In genomic region chr3:126550488-126551051, GRCh38 we compare ENCODE assay signal across 20 cellular contexts. TPM values are rescaled to one million over a fixed set of nuclear protein-coding genes. Genes with fewer than 3 reads are reported as not detected.
DNase-seq lines count a peak whose midpoint lies in the region; ATAC-seq and TF ChIP-seq lines count a peak whose summit lies in the region.
"Had no signal": no experiment of that assay in that cellular context is flagged by ENCODE, and none has a peak within 500 bp of the region (broad histone marks: within the 10 kb centered on the region; RNA-seq: fewer than 3 reads in every experiment).

No MANE protein-coding gene starts in this region.

- H2AK5ac ChIP-seq in H9 (ENCODE audit: insufficient read length, low read length): no peak overlapping the region

- no peak overlapping the region for H3K4me3 Mint-ChIP-seq in H9
- no peak overlapping the region for H3K4me3 Mint-ChIP-seq in CD14-positive monocyte
- H3K4me3 Mint-ChIP-seq: activated naive CD4-positive, alpha-beta T cell treated with anti-CD3 and anti-CD28 coated beads, Interleukin-2, amount 50 U/mL, for 24 hours had no signal

- H3K9me3 ChIP-seq in BE2C (no peaks in the 10 kb centered on the region), H9 (ENCODE audit: control insufficient read depth, low read depth, low read length) (no peaks in the 10 kb centered on the region)
- H3K9me3 ChIP-seq: breast epithelium, gastrocnemius medialis, HAP-1 had no signal

- WGBS in H9 (ENCODE audit: extremely low coverage, insufficient read length, low lambda C conversion rate): no CpG with 5 or more reads among the region's 11 CpGs

- H3K27ac Mint-ChIP-seq in H9: peak overlapping the region in 1 of 3 experiments; percentile 61; a peak in 2 of 7 replicates
- H3K27ac Mint-ChIP-seq in CD14-positive monocyte: no peak overlapping the region
- H3K27ac Mint-ChIP-seq: activated naive CD4-positive, alpha-beta T cell treated with anti-CD3 and anti-CD28 coated beads, Interleukin-2, amount 50 U/mL, for 24 hours had no signal

- H3K4me2 ChIP-seq in H9 (ENCODE audit: insufficient read depth, insufficient read length, low read length): no peak overlapping the region

- peaks cover 11% of the 10 kb centered on the region for H3K27me3 Mint-ChIP-seq in H9 (ENCODE audit: low read depth)
- H3K27me3 Mint-ChIP-seq in CD14-positive monocyte (ENCODE audit: low read depth in 3 of 3): peaks cover 3 to 12% (median 4%) of the 10 kb centered on the region in 3 donors

- no peak overlapping the region for H2AFZ ChIP-seq in H9 (ENCODE audit: low read length)

- no peak overlapping the region for H3K56ac ChIP-seq in H9 (ENCODE audit: insufficient read length, low read depth, low read length)

- no peak overlapping the region for H2BK15ac ChIP-seq in H9 (ENCODE audit: low read depth, low read length)

- H3K4me3 ChIP-seq in BE2C (ENCODE audit: low read depth, low read length): no peak overlapping the region
- H3K4me3 ChIP-seq: breast epithelium, gastrocnemius medialis, HAP-1, skin epidermis had no signal

- H3K4me1 ChIP-seq in BE2C: no peaks in the 10 kb centered on the region
- H3K4me1 ChIP-seq in H9 (ENCODE audit: insufficient read depth, low read length): peaks cover 4% of the 10 kb centered on the region; the same call in 1 of the 2 replicates
- H3K4me1 ChIP-seq: breast epithelium, gastrocnemius medialis had no signal

- H2BK12ac ChIP-seq in H9 (ENCODE audit: insufficient read length, low read depth, low read length): no peak overlapping the region

- intact Hi-C loops in posterior vena cava (cut with DNase I): no loop called here
- intact Hi-C loops in CD14-positive monocyte (cut with micrococcal nuclease): no loop called here

- no peak overlapping the region for H3K18ac ChIP-seq in H9 (ENCODE audit: insufficient read length, low read depth, low read length)

- no peak overlapping the region for H4K8ac ChIP-seq in H9 (replicated peaks; ENCODE audit: insufficient read length, low read depth, low read length)

- no peaks in the 10 kb centered on the region for H4K20me1 ChIP-seq in H9 (ENCODE audit: control insufficient read depth, insufficient read depth, insufficient read length)

- H3K9ac ChIP-seq in H9 (ENCODE audit: extremely low read depth, insufficient read length, low read length): no peak overlapping the region

- H3K9me3 Mint-ChIP-seq in H9 (no peaks in the 10 kb centered on the region), CD14-positive monocyte (peaks cover 0 to 2% (median 0%) of the 10 kb centered on the region in 7 donors)
- H3K9me3 Mint-ChIP-seq: activated naive CD4-positive, alpha-beta T cell treated with anti-CD3 and anti-CD28 coated beads, Interleukin-2, amount 50 U/mL, for 24 hours had no signal

- no peaks in the 10 kb centered on the region for H3K36me3 ChIP-seq in BE2C
- H3K36me3 ChIP-seq: breast epithelium, gastrocnemius medialis, HAP-1 had no signal

- no peaks in the 10 kb centered on the region for H3K36me3 Mint-ChIP-seq in H9 (ENCODE audit: insufficient read depth in 1 of 3, low read depth in 3 of 3)
- no peaks in the 10 kb centered on the region for H3K36me3 Mint-ChIP-seq in CD14-positive monocyte
- H3K36me3 Mint-ChIP-seq: activated naive CD4-positive, alpha-beta T cell treated with anti-CD3 and anti-CD28 coated beads, Interleukin-2, amount 50 U/mL, for 24 hours had no signal

- no peaks in the 10 kb centered on the region for H3K79me1 ChIP-seq in H9 (ENCODE audit: insufficient read depth, low read depth, low read length, poor library complexity, severe bottlenecking)

- H2BK120ac ChIP-seq in H9 (ENCODE audit: low read depth, low read length, poor library complexity, severe bottlenecking): no peak overlapping the region

- H3K23ac ChIP-seq in H9 (ENCODE audit: insufficient read length, low read depth, low read length): no peak overlapping the region

- H2BK5ac ChIP-seq in H9 (ENCODE audit: insufficient read length, low read length): no peak overlapping the region

- H3K79me2 ChIP-seq in H9 (ENCODE audit: insufficient read depth, low read length): no peaks in the 10 kb centered on the region

- TF ChIP-seq CTCF in BE2C (IDR thresholded peaks at IDR 0.05; ENCODE audit: low read depth, low read length) (no peak), H9 (conservative IDR thresholded peaks at IDR 0.05) (no peak), CD14-positive monocyte (IDR thresholded peaks at IDR 0.05) (no peak)

- H3K4me1 Mint-ChIP-seq in H9 (peaks cover 33 to 48% of the 10 kb centered on the region in 2 experiments), CD14-positive monocyte (peaks cover 20% of the 10 kb centered on the region)
- H3K4me1 Mint-ChIP-seq: activated naive CD4-positive, alpha-beta T cell treated with anti-CD3 and anti-CD28 coated beads, Interleukin-2, amount 50 U/mL, for 24 hours had no signal

- H4K91ac ChIP-seq in H9 (ENCODE audit: insufficient read length, low read depth, low read length): no peak overlapping the region

- no peak overlapping the region for H3K4ac ChIP-seq in H9 (ENCODE audit: low read depth, low read length)

- H3K27me3 ChIP-seq in BE2C (no peaks in the 10 kb centered on the region), H9 (ENCODE audit: insufficient read depth, low read length) (no peaks in the 10 kb centered on the region)
- H3K27me3 ChIP-seq: breast epithelium, gastrocnemius medialis had no signal

- no peak for ATAC-seq in HG02571 (IDR thresholded peaks at IDR 0.05; ENCODE audit: unreplicated experiment)
- ATAC-seq: gastrocnemius medialis had no signal

- no peak overlapping the region for H4K5ac ChIP-seq in H9 (ENCODE audit: insufficient read length, low read depth, low read length)

- H3K27ac ChIP-seq in H9 (ENCODE audit: insufficient read length, low read depth, low read length): no peak overlapping the region
- H3K27ac ChIP-seq: breast epithelium, C4-2B, gastrocnemius medialis, skin epidermis had no signal

- H3T11ph ChIP-seq in H9 (ENCODE audit: low read length): no peak overlapping the region

- no peak overlapping the region; the same call in 1 of the 2 replicates for H3K14ac ChIP-seq in H9 (ENCODE audit: insufficient read depth, low read length)

- H3K23me2 ChIP-seq in H9 (ENCODE audit: insufficient read length, low read depth, low read length, poor library complexity, severe bottlenecking): no peaks in the 10 kb centered on the region

- DNase-seq in BE2C: peak; percentile 3
- peak; percentile 24 for DNase-seq in H9
- DNase-seq in ecto neural progenitor cell (ENCODE audit: low spot score): peak; percentile 57
- peak; percentile 73 for DNase-seq in posterior vena cava (ENCODE audit: low spot score)
- no peak for DNase-seq in CD14-positive monocyte (ENCODE audit: low spot score)
- no peak for DNase-seq in NCI-H2171 treated with DMSO at 0.1 percent for 48 hours (lab: John Stamatoyannopoulos, UW)
- no peak for DNase-seq in NCI-H2081 treated with DMSO at 0.1 percent for 48 hours (lab: John Stamatoyannopoulos, UW)
- DNase-seq: IMR-90; mesenchymal stem cell; NCI-H446 treated with DMSO at 0.1 percent for 48 hours; stimulated activated naive CD4-positive, alpha-beta T cell had no signal

- no peak overlapping the region for H2BK20ac ChIP-seq in H9 (ENCODE audit: low read depth, low read length, poor library complexity, severe bottlenecking)

RNA-seq across cellular contexts. Expression of gene C3orf22, which starts 8.2 kb away (rescaled TPM):
- not detected for polyA plus RNA-seq in BE2C (2012; ENCODE audit: insufficient read depth, insufficient read length, low read depth)
- total RNA-seq in H9 (2021) (not detected in 2 replicates), posterior vena cava (not detected)
- not detected for polyA plus RNA-seq in CD14-positive monocyte
- total RNA-seq: breast epithelium, Daoy, endothelial cell of umbilical vein, gastrocnemius medialis, IMR-90 had no signal
- polyA plus RNA-seq: endothelial cell of umbilical vein, IMR-90 had no signal

RNA-seq across cellular contexts. Expression of gene CHST13, which starts 26.6 kb away (rescaled TPM):
- polyA plus RNA-seq in BE2C (2012; ENCODE audit: insufficient read depth, insufficient read length, low read depth): not detected
- 0.85 and 0.99 TPM in 2 replicates for total RNA-seq in H9 (2021)
- total RNA-seq in posterior vena cava: under 1 TPM; 0.86 to 0.88 TPM
- 10 to 100 TPM; 39.2 to 41.8 TPM for polyA plus RNA-seq in CD14-positive monocyte
- total RNA-seq: Daoy, endothelial cell of umbilical vein, IMR-90 had no signal
- polyA plus RNA-seq: IMR-90 had no signal

RNA-seq across cellular contexts. Expression of gene UROC1, which starts 33.0 kb away (rescaled TPM):
- not detected for polyA plus RNA-seq in BE2C (2012; ENCODE audit: insufficient read depth, insufficient read length, low read depth)
- total RNA-seq in H9 (2021): not detected in 2 replicates
- total RNA-seq in posterior vena cava: not detected
- polyA plus RNA-seq in CD14-positive monocyte: not detected
- total RNA-seq: breast epithelium, Daoy, endothelial cell of umbilical vein, IMR-90 had no signal
- polyA plus RNA-seq: endothelial cell of umbilical vein, IMR-90 had no signal

Comparison
In these comparisons a context has a peak if more than half of its experiments do, and no peak if none do; other contexts are left out.
1. DNase-seq: peak in BE2C (single experiment), H9 (single experiment), ecto neural progenitor cell (single experiment) and posterior vena cava (single experiment); none in CD14-positive monocyte (single experiment), NCI-H2171 treated with DMSO at 0.1 percent for 48 hours (single experiment) and NCI-H2081 treated with DMSO at 0.1 percent for 48 hours (single experiment).